ENCODE assay signal across 19 cellular contexts in genomic region chr9:116451500-116451899, GRCh38.
DNase-seq lines count a peak whose midpoint lies in the region; ATAC-seq, FAIRE-seq and TF ChIP-seq lines count a peak whose summit lies in the region.
"Had no signal": no experiment of that assay in that cellular context is flagged by ENCODE, and none has a peak within 500 bp of the region (broad histone marks: within the 10 kb centered on the region; RNA-seq: fewer than 3 reads in every experiment).

No MANE protein-coding gene starts in this region.

- H3K27ac ChIP-seq in K562 (ENCODE audit: extremely low read depth, low read depth, low read length) (peak overlapping the region; percentile 11; the same call in 1 of the 3 replicates), left lung (no peak overlapping the region)
- H3K27ac ChIP-seq: C4-2B had no signal

- peak; percentile 61 for ATAC-seq in K562
- peak; percentile 11 for ATAC-seq in left lung
- ATAC-seq: HepG2 had no signal

- no peaks in the 10 kb centered on the region for H3K79me2 ChIP-seq in K562 (ENCODE audit: control insufficient read depth, insufficient read depth, low read length)

- H3K4me1 ChIP-seq in K562 (replicated peaks in 1 of 2; ENCODE audit: control insufficient read depth in 2 of 2, insufficient read depth in 2 of 2, low read length in 2 of 2) (peaks cover 5 to 25% of the 10 kb centered on the region in 2 experiments; a peak in 4 of 5 replicates), left lung (peaks cover 0 to 9% of the 10 kb centered on the region in 2 donors)

- H3K9me1 ChIP-seq in K562 (ENCODE audit: control insufficient read depth, insufficient read depth, low read length), result no peaks in the 10 kb centered on the region

- H3K9me3 ChIP-seq in K562 (replicated peaks; ENCODE audit: control insufficient read depth, insufficient read depth, low read depth, low read length) (peaks cover under 1% of the 10 kb centered on the region; the same call in 1 of the 2 replicates), left lung (peaks cover 0 to 6% of the 10 kb centered on the region in 2 donors)

- intact Hi-C loops in K562 (cut with micrococcal nuclease) (no loop called here), left lung (cut with DNase I) (no loop called here)

- H3K27me3 ChIP-seq in K562 (ENCODE audit: control insufficient read depth in 2 of 2, insufficient read depth in 2 of 2, low read length in 2 of 2) (no peaks in the 10 kb centered on the region), left lung (no peaks in the 10 kb centered on the region)

- H3K36me3 ChIP-seq in K562 (ENCODE audit: control insufficient read depth, insufficient read depth, low read length), result no peaks in the 10 kb centered on the region
- H3K36me3 ChIP-seq in left lung, result no peaks in the 10 kb centered on the region

- TF ChIP-seq POLR2A in K562 (conservative IDR thresholded peaks at IDR 0.05), result no peak

- no peak for TF ChIP-seq RAD21 in K562 (CRISPR knock-in tag; conservative IDR thresholded peaks at IDR 0.05 in 1 of 2, IDR thresholded peaks at IDR 0.05 in 1 of 2)

- no peak overlapping the region for H3K4me3 ChIP-seq in K562
- H3K4me3 ChIP-seq in left lung, result no peak overlapping the region
- H3K4me3 ChIP-seq: GM23338 had no signal

- TF ChIP-seq CTCF in K562 (IDR thresholded peaks at IDR 0.05 in 2 of 3, conservative IDR thresholded peaks at IDR 0.05 in 1 of 3; ENCODE audit: insufficient read depth in 2 of 3, low read depth in 1 of 3, low read length in 3 of 3) (no peak), left lung (IDR thresholded peaks at IDR 0.05) (no peak)

- no peak for FAIRE-seq in K562 (lab: Jason Lieb, UNC)
- FAIRE-seq: A204.1, D721Med, GM12892, GM18507, H54, HepG2 had no signal

- DNase-seq in NCI-H526 treated with DMSO at 0.1 percent for 48 hours (lab: John Stamatoyannopoulos, UW) (peak; percentile 23), K562 (ENCODE audit: extremely low read depth in 1 of 4, low spot score in 3 of 4) (no peak), left lung (no peak), NCI-H1694 treated with DMSO at 0.1 percent for 48 hours (lab: John Stamatoyannopoulos, UW) (no peak), SKM-1 (lab: John Stamatoyannopoulos, UW; ENCODE audit: unreplicated experiment) (no peak), HuH-7.5 (ENCODE audit: low spot score) (no peak)
- DNase-seq: AML-193; Caco-2; CD4-positive, alpha-beta T cell; GDM1; HCEC 1CT had no signal

- TF ChIP-seq EP300 in K562 (IDR thresholded peaks at IDR 0.05; ENCODE audit: low read length), result no peak; the same call in 1 of the 2 replicates

- BruUV-seq in K562 (replicated peaks; lab: Mats Ljungman, UMichigan), result no TSS peak

- peak overlapping the region; percentile 11; the same call in 1 of the 2 replicates for H2AFZ ChIP-seq in K562 (ENCODE audit: low read depth, low read length)
- H2AFZ ChIP-seq: GM23338 had no signal

- CTCF ChIA-PET in K562 (lab: Yijun Ruan, JAX; ENCODE audit: low intra/inter-chr PET ratio), result no interaction called here

- H3K9ac ChIP-seq in K562 (ENCODE audit: insufficient read depth in 1 of 2, low read depth in 2 of 2, low read length in 2 of 2), result no peak overlapping the region

- in situ Hi-C loops in K562 (cut with MboI), result no loop called here

- H3K4me2 ChIP-seq in K562 (ENCODE audit: insufficient read depth, low read length), result peak overlapping the region; percentile 7; the same call in 1 of the 2 replicates
- H3K4me2 ChIP-seq: GM23338 had no signal

- no peaks in the 10 kb centered on the region for H4K20me1 ChIP-seq in K562 (replicated peaks; ENCODE audit: control insufficient read depth, insufficient read depth, low read length)

- 0% methylated on average over 1 of the region's 1 CpG for WGBS in K562 (ENCODE audit: insufficient coverage, low coverage, missing lambda C conversion rate)

- POLR2A ChIA-PET in K562 (lab: Yijun Ruan, JAX), result interaction anchor here (0.8 to 1.8 kb wide), 7 partner anchors 9 to 296 kb away, joined by 3 to 5 read pairs (median 3); no protein-coding TSS in a partner anchor

TF ChIP-seq in K562, 482 proteins besides CTCF, POLR2A, EP300 and RAD21 (continues in another document):
- no peak for TF ChIP-seq MEF2D (tag; conservative IDR thresholded peaks at IDR 0.05; ENCODE audit: low read depth)
- TF ChIP-seq ARID4B (CRISPR knock-in tag; IDR thresholded peaks at IDR 0.05), result no peak
- peak; percentile 53; the same call in 1 of the 2 replicates for TF ChIP-seq DPF2 (IDR thresholded peaks at IDR 0.05)
- TF ChIP-seq U2AF1 (optimal IDR thresholded peaks at IDR 0.05; ENCODE audit: low read depth, low read length), result no peak
- TF ChIP-seq, protein P1, sequence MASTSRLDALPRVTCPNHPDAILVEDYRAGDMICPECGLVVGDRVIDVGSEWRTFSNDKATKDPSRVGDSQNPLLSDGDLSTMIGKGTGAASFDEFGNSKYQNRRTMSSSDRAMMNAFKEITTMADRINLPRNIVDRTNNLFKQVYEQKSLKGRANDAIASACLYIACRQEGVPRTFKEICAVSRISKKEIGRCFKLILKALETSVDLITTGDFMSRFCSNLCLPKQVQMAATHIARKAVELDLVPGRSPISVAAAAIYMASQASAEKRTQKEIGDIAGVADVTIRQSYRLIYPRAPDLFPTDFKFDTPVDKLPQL (IDR thresholded peaks at IDR 0.05; ENCODE audit: extremely low read depth, insufficient read length), result no peak
- TF ChIP-seq HNRNPH1 (optimal IDR thresholded peaks at IDR 0.05; ENCODE audit: low read depth, low read length), result no peak
- no peak for TF ChIP-seq STAG1 (CRISPR knock-in tag; IDR thresholded peaks at IDR 0.05; ENCODE audit: borderline replicate concordance)
- no peak for TF ChIP-seq NCOA6 (IDR thresholded peaks at IDR 0.05)
- TF ChIP-seq ZNF592 (IDR thresholded peaks at IDR 0.05), result peak; percentile 68
- TF ChIP-seq HDAC2 (IDR thresholded peaks at IDR 0.05), result no peak
- no peak for TF ChIP-seq NCOA4 (IDR thresholded peaks at IDR 0.05; ENCODE audit: partially characterized antibody)
- TF ChIP-seq ZNF232 (CRISPR knock-in tag; IDR thresholded peaks at IDR 0.05), result no peak
- TF ChIP-seq RBM14 (IDR thresholded peaks at IDR 0.05; ENCODE audit: borderline replicate concordance, insufficient read depth, low read depth, low read length), result no peak
- TF ChIP-seq ZNF583 (CRISPR knock-in tag; IDR thresholded peaks at IDR 0.05), result no peak
- TF ChIP-seq NFRKB (IDR thresholded peaks at IDR 0.05; ENCODE audit: low read depth), result no peak
